ENCODE assay signal across 1 cellular context in genomic region chr11:119095066-119095880, GRCh38.
TF ChIP-seq lines count a peak whose summit lies in the region.

No MANE protein-coding gene starts in this region.

TF ChIP-seq in HepG2, 621 proteins besides CTCF, POLR2A, EP300 and RAD21 (continued from another document and continues in another):
- TF ChIP-seq ZNF142 (CRISPR knock-in tag; IDR thresholded peaks at IDR 0.05) (peak; percentile 88), HIC2 (CRISPR knock-in tag; IDR thresholded peaks at IDR 0.05; ENCODE audit: low read depth) (peak; percentile 80; the same call in 1 of the 2 replicates), ZNF562 (CRISPR knock-in tag; IDR thresholded peaks at IDR 0.05; ENCODE audit: borderline replicate concordance) (peak; percentile 88; the same call in 1 of the 2 replicates), PBX3 (CRISPR knock-in tag; IDR thresholded peaks at IDR 0.05; ENCODE audit: borderline replicate concordance) (peak; percentile 58; the same call in 1 of the 2 replicates), KDM5B (CRISPR knock-in tag; IDR thresholded peaks at IDR 0.05; ENCODE audit: borderline replicate concordance) (peak; percentile 92), ZNF768 (CRISPR knock-in tag; IDR thresholded peaks at IDR 0.05) (peak; percentile 83), XBP1 (CRISPR knock-in tag; IDR thresholded peaks at IDR 0.05) (0 out of 2 replicates have a peak, but pooled peaks have one; percentile 55), POLR2G (IDR thresholded peaks at IDR 0.05; ENCODE audit: low read depth, low read length) (peak; percentile 100), JUND (CRISPR knock-in tag; IDR thresholded peaks at IDR 0.05) (no peak), ZBTB7B (CRISPR knock-in tag; IDR thresholded peaks at IDR 0.05) (no peak), HNRNPH1 (optimal IDR thresholded peaks at IDR 0.05; ENCODE audit: low read depth, low read length) (peak; percentile 53), SKIL (CRISPR knock-in tag; IDR thresholded peaks at IDR 0.05; ENCODE audit: borderline replicate concordance) (0 out of 2 replicates have a peak, but pooled peaks have one; percentile 71), BRD4 (CRISPR knock-in tag; IDR thresholded peaks at IDR 0.05) (peak; percentile 77; the same call in 1 of the 2 replicates), NFYC (CRISPR knock-in tag; IDR thresholded peaks at IDR 0.05) (peak; percentile 95), NCOA2 (CRISPR knock-in tag; IDR thresholded peaks at IDR 0.05) (peak; percentile 34; the same call in 1 of the 2 replicates), ELF3 (CRISPR knock-in tag; IDR thresholded peaks at IDR 0.05) (peak; percentile 33; the same call in 1 of the 2 replicates), ZBTB38 (CRISPR knock-in tag; IDR thresholded peaks at IDR 0.05) (peak; percentile 76; the same call in 1 of the 2 replicates), SOX13 (IDR thresholded peaks at IDR 0.05) (peak; percentile 66), SOX13 (CRISPR knock-in tag; conservative IDR thresholded peaks at IDR 0.05 in 1 of 2, IDR thresholded peaks at IDR 0.05 in 1 of 2) (peak in 1 of 2 experiments; percentile 97; a peak in 3 of 4 replicates), ZNF577 (CRISPR knock-in tag; IDR thresholded peaks at IDR 0.05; ENCODE audit: borderline replicate concordance, low read depth) (no peak), MED13 (CRISPR knock-in tag; IDR thresholded peaks at IDR 0.05) (no peak; the same call in 1 of the 2 replicates), TOE1 (CRISPR knock-in tag; IDR thresholded peaks at IDR 0.05) (no peak), ZNF703 (CRISPR knock-in tag; IDR thresholded peaks at IDR 0.05; ENCODE audit: borderline replicate concordance) (peak; percentile 83; the same call in 1 of the 2 replicates), MAZ (IDR thresholded peaks at IDR 0.05; ENCODE audit: borderline replicate concordance, low read depth, low read length) (peak; percentile 77; the same call in 1 of the 2 replicates), MAZ (CRISPR knock-in tag; IDR thresholded peaks at IDR 0.05; ENCODE audit: low read depth) (peak; percentile 93), NRL (CRISPR knock-in tag; IDR thresholded peaks at IDR 0.05; ENCODE audit: borderline replicate concordance) (peak; percentile 96), MTF1 (CRISPR knock-in tag; IDR thresholded peaks at IDR 0.05) (no peak; the same call in 1 of the 2 replicates), GMEB2 (CRISPR knock-in tag; IDR thresholded peaks at IDR 0.05; ENCODE audit: low read depth) (peak; percentile 69; the same call in 1 of the 2 replicates), KIAA2018 (CRISPR knock-in tag; IDR thresholded peaks at IDR 0.05; ENCODE audit: borderline replicate concordance) (peak; percentile 79), MYC (CRISPR knock-in tag; IDR thresholded peaks at IDR 0.05; ENCODE audit: borderline replicate concordance) (peak; percentile 89)
